9 cellular contexts compared by ENCODE assay signal in genomic region chr1:153490272-153491051, GRCh38. TPM values are rescaled to one million over a fixed set of nuclear protein-coding genes. Genes with fewer than 3 reads are reported as not detected.
DNase-seq lines count a peak whose midpoint lies in the region; ATAC-seq and TF ChIP-seq lines count a peak whose summit lies in the region.
"Had no signal": no experiment of that assay in that cellular context is flagged by ENCODE, and none has a peak within 500 bp of the region (broad histone marks: within the 10 kb centered on the region; RNA-seq: fewer than 3 reads in every experiment).

No MANE protein-coding gene starts in this region.

- no peak overlapping the region for H2AK5ac ChIP-seq in IMR-90 (ENCODE audit: low read depth, low read length)

- no peak overlapping the region for H3K56ac ChIP-seq in IMR-90 (ENCODE audit: extremely low read depth, insufficient read depth, low read length)

- H3K79me1 ChIP-seq in IMR-90 (ENCODE audit: low read depth in 1 of 2, low read length in 2 of 2), result no peaks in the 10 kb centered on the region

- TF ChIP-seq CTCF in IMR-90 (conservative IDR thresholded peaks at IDR 0.05; ENCODE audit: low read depth, low read length) (no peak), PC-9 (conservative IDR thresholded peaks at IDR 0.05) (0 out of 2 replicates have a peak, but pooled peaks have one; percentile 11), fibroblast of the aortic adventitia (IDR thresholded peaks at IDR 0.05; ENCODE audit: insufficient read depth, low read length) (no peak), sigmoid colon (IDR thresholded peaks at IDR 0.05) (no peak)

- peak; percentile 69 for DNase-seq in ACHN
- DNase-seq in IMR-90, result peak; percentile 97
- peak; percentile 51 to 88 for DNase-seq in PC-9
- peak; percentile 96 for DNase-seq in fibroblast of the aortic adventitia (ENCODE audit: low read depth)
- DNase-seq in sigmoid colon, result peak; percentile 95
- no peak for DNase-seq in activated effector memory CD4-positive, alpha-beta T cell treated with Interleukin-2 at 50 U/mL for 16 hours
- DNase-seq in NCI-H526 treated with DMSO at 0.1 percent for 48 hours (lab: John Stamatoyannopoulos, UW), result no peak
- DNase-seq in H7, result no peak

- no peak overlapping the region for H4K91ac ChIP-seq in IMR-90 (ENCODE audit: insufficient read depth, low read depth, low read length)

- peak in 1 of 4 donors; percentile 27 for TF ChIP-seq EP300 in sigmoid colon (IDR thresholded peaks at IDR 0.05)

- H3K27me3 ChIP-seq in IMR-90 (ENCODE audit: control insufficient read depth, insufficient read depth, low read length), result peaks cover 6% of the 10 kb centered on the region
- H3K27me3 ChIP-seq in PC-9 (ENCODE audit: insufficient read depth, low read depth), result no peaks in the 10 kb centered on the region
- no peaks in the 10 kb centered on the region for H3K27me3 ChIP-seq in sigmoid colon
- no peaks in the 10 kb centered on the region for H3K27me3 ChIP-seq in H7 (ENCODE audit: control insufficient read depth, insufficient read depth, low read length)

- TF ChIP-seq RAD21 in IMR-90 (IDR thresholded peaks at IDR 0.05; ENCODE audit: low read length), result no peak

- H3K4ac ChIP-seq in IMR-90 (ENCODE audit: low read depth, low read length), result no peak overlapping the region

- TF ChIP-seq POLR2A in IMR-90 (IDR thresholded peaks at IDR 0.05; ENCODE audit: low read depth, low read length), result no peak
- no peak for TF ChIP-seq POLR2A in sigmoid colon (IDR thresholded peaks at IDR 0.05)

- H3K27ac ChIP-seq in IMR-90 (ENCODE audit: insufficient read depth, low read length), result peak overlapping the region; percentile 5; the same call in 1 of the 2 replicates
- H3K27ac ChIP-seq in PC-9, result peak overlapping the region; percentile 57
- H3K27ac ChIP-seq in sigmoid colon, result peak overlapping the region; percentile 68 to 84 (median 70)

- no peak overlapping the region for H3K9ac ChIP-seq in IMR-90 (ENCODE audit: low read depth, low read length)

- H4K8ac ChIP-seq in IMR-90 (ENCODE audit: low read depth in 2 of 2, low read length in 2 of 2), result no peak overlapping the region

- H3K9me3 ChIP-seq in IMR-90 (ENCODE audit: control insufficient read depth, insufficient read depth, low read length) (no peaks in the 10 kb centered on the region), PC-9 (ENCODE audit: insufficient read depth, low read depth) (no peaks in the 10 kb centered on the region), sigmoid colon (no peaks in the 10 kb centered on the region)

- peak; percentile 85 for ATAC-seq in IMR-90 (ENCODE audit: low read depth)

- H2AFZ ChIP-seq in IMR-90 (replicated peaks; ENCODE audit: low read length, poor library complexity), result peak overlapping the region; percentile 83
- H2AFZ ChIP-seq in PC-9, result no peak overlapping the region

- H2BK15ac ChIP-seq in IMR-90 (ENCODE audit: low read depth, low read length), result no peak overlapping the region

- peaks cover 8% of the 10 kb centered on the region; the same call in 1 of the 2 replicates for H3K9me1 ChIP-seq in IMR-90 (ENCODE audit: insufficient read depth, low read length)

- intact Hi-C loops in IMR-90 (cut with micrococcal nuclease), result no loop called here
- intact Hi-C loops in PC-9 (cut with micrococcal nuclease; ENCODE audit: unreplicated experiment), result no loop called here
- intact Hi-C loops in sigmoid colon (cut with DNase I), result no loop called here

- no peak overlapping the region for H3K18ac ChIP-seq in IMR-90 (ENCODE audit: low read depth, low read length)

- H3K36me3 ChIP-seq in IMR-90 (ENCODE audit: control insufficient read depth, insufficient read depth, low read length) (no peaks in the 10 kb centered on the region), PC-9 (ENCODE audit: low read depth) (no peaks in the 10 kb centered on the region), sigmoid colon (no peaks in the 10 kb centered on the region), H7 (replicated peaks; ENCODE audit: control insufficient read depth, insufficient read depth, low read length) (no peaks in the 10 kb centered on the region)

- 3% methylated on average over 6 of the region's 12 CpGs; no CpG with 5 or more reads in 1 of the 2 experiments for WGBS in IMR-90 (ENCODE audit: extremely low coverage in 2 of 2, insufficient read length in 1 of 2), 2 experiments
- 20 to 49% methylated on average over 12 of the region's 12 CpGs for WGBS in sigmoid colon, 2 donors

- H3K9me2 ChIP-seq in PC-9 (ENCODE audit: insufficient read depth), result no peaks in the 10 kb centered on the region

- H3K4me2 ChIP-seq in IMR-90 (ENCODE audit: low read depth, low read length) (peak overlapping the region; percentile 48), PC-9 (peak overlapping the region; percentile 57)

- in situ Hi-C loops in ACHN (cut with HindIII; ENCODE audit: low pct_ligation_motif_present, low pct_unique_long_range_greater_than_20kb, low sequenced_read_pairs) (loop anchor here (10.0 kb wide), 1 partner anchor 136 kb away; the partner anchor contains the start of gene S100A9), IMR-90 (cut with MboI; ENCODE audit: low sequenced_read_pairs) (no loop called here)

- no peak overlapping the region for H3K23ac ChIP-seq in IMR-90 (ENCODE audit: low read depth, low read length)

- H4K5ac ChIP-seq in IMR-90 (ENCODE audit: low read depth, low read length), result no peak overlapping the region

- no peak overlapping the region for H3K14ac ChIP-seq in IMR-90 (replicated peaks; ENCODE audit: low read depth, low read length)

- no peak overlapping the region for H2BK20ac ChIP-seq in IMR-90 (ENCODE audit: low read depth, low read length)

- peak overlapping the region; percentile 47 for H2BK5ac ChIP-seq in IMR-90 (ENCODE audit: low read depth, low read length, poor library complexity, severe bottlenecking)

- CTCF ChIA-PET in IMR-90 (lab: Yijun Ruan, JAX) (interaction anchor here (0.6 to 2.8 kb wide), 3 partner anchors 21 to 138 kb away, joined by 3 to 8 read pairs (median 4); no protein-coding TSS in a partner anchor), PC-9 (lab: Charles Lee) (no interaction called here)

- H3F3A ChIP-seq in PC-9 (ENCODE audit: insufficient read depth, low read depth), result peaks cover 34% of the 10 kb centered on the region

- peaks cover 3% of the 10 kb centered on the region for H4K20me1 ChIP-seq in IMR-90 (ENCODE audit: insufficient read depth, low read length)
- no peaks in the 10 kb centered on the region for H4K20me1 ChIP-seq in PC-9 (ENCODE audit: insufficient read depth)

- peak overlapping the region; percentile 14; the same call in 1 of the 2 replicates for H3K4me3 ChIP-seq in IMR-90 (ENCODE audit: insufficient read depth, low read depth, low read length)
- H3K4me3 ChIP-seq in PC-9, result no peak overlapping the region; the same call in 1 of the 2 replicates
- H3K4me3 ChIP-seq in fibroblast of the aortic adventitia (ENCODE audit: low read depth, low read length), result no peak overlapping the region
- H3K4me3 ChIP-seq in sigmoid colon, result no peak overlapping the region
- H3K4me3 ChIP-seq in H7 (ENCODE audit: insufficient read depth, low read depth, low read length), result no peak overlapping the region

- BruUV-seq in IMR-90 (replicated peaks; lab: Mats Ljungman, UMichigan), result no TSS peak
- no TSS peak for BruUV-seq in PC-9 (replicated peaks; lab: Mats Ljungman, UMichigan)

- no peak overlapping the region for H2AK9ac ChIP-seq in IMR-90 (replicated peaks; ENCODE audit: low read depth, low read length, poor library complexity)

- H3K4me1 ChIP-seq in IMR-90 (ENCODE audit: control insufficient read depth, insufficient read depth, low read length) (peaks cover 5% of the 10 kb centered on the region; the same call in 1 of the 2 replicates), PC-9 (replicated peaks; ENCODE audit: insufficient read depth) (peaks cover 22% of the 10 kb centered on the region), sigmoid colon (peaks cover 0 to 57% (median 37%) of the 10 kb centered on the region in 4 donors)

- POLR2A ChIA-PET in IMR-90 (lab: Charles Lee; ENCODE audit: unreplicated experiment) (no interaction called here), PC-9 (lab: Charles Lee; ENCODE audit: unreplicated experiment) (interaction anchor here (0.5 to 0.6 kb wide), 2 partner anchors 25 to 1359 kb away, joined by 3 to 6 read pairs; no protein-coding TSS in a partner anchor)

- H3K79me2 ChIP-seq in PC-9 (ENCODE audit: low read depth), result no peaks in the 10 kb centered on the region

- H2BK120ac ChIP-seq in IMR-90 (ENCODE audit: low read depth, low read length), result no peak overlapping the region

- dilution Hi-C loops in IMR-90 (cut with HindIII; ENCODE audit: low sequenced_read_pairs, unreplicated experiment), result no loop called here

RNA-seq across cellular contexts. Expression of gene S100A7, which starts 30.0 kb away (rescaled TPM):
- total RNA-seq in IMR-90 (2012; rRNA removed) (not detected in 2 replicates), PC-9 (2021) (not detected in 2 replicates), fibroblast of the aortic adventitia (ENCODE audit: low replicate concordance) (not detected in 2 replicates), sigmoid colon (not detected)
- polyA plus RNA-seq in IMR-90 (2012; rRNA removed) (not detected in 2 replicates), sigmoid colon (not detected)
- not detected in 2 replicates for polyA plus RNA-seq in IMR-90 (2012; cell fraction: cytosol; rRNA removed)
- not detected in 2 replicates for polyA plus RNA-seq in IMR-90 (2012; cell fraction: nucleus; rRNA removed; ENCODE audit: low replicate concordance)
- not detected in 2 replicates for total RNA-seq in H7 (2014; rRNA removed; shearing (Covaris generic))
- total RNA-seq: neural crest cell had no signal

RNA-seq across cellular contexts. Expression of gene S100A6, which starts 45.3 kb away (rescaled TPM):
- total RNA-seq in IMR-90 (2012; rRNA removed) (373 and 555 TPM in 2 replicates), PC-9 (2021) (873 and 994 TPM in 2 replicates), fibroblast of the aortic adventitia (ENCODE audit: low replicate concordance) (681 and 1,303 TPM in 2 replicates), sigmoid colon (1,000 to 10,000 TPM in 1 of 4 donors, 100 to 1,000 TPM in 3; 445 to 1,159 (median 590) TPM)
- polyA plus RNA-seq in IMR-90 (2012; rRNA removed) (1,755 and 2,394 TPM in 2 replicates), sigmoid colon (1,000 to 10,000 TPM; 4,079 to 7,223 (median 4,178) TPM)
- polyA plus RNA-seq in IMR-90 (2012; cell fraction: cytosol; rRNA removed), result 755 and 1,450 TPM in 2 replicates
- 227 and 313 TPM in 2 replicates for polyA plus RNA-seq in IMR-90 (2012; cell fraction: nucleus; rRNA removed; ENCODE audit: low replicate concordance)
- 1.3 and 1.4 TPM in 2 replicates for total RNA-seq in H7 (2014; rRNA removed; shearing (Covaris generic))
- total RNA-seq: neural crest cell had no signal

RNA-seq across cellular contexts. Expression of gene S100A5, which starts 50.3 kb away (rescaled TPM):
- total RNA-seq in IMR-90 (2012; rRNA removed) (0.56 TPM in 1 of 2 replicates, not detected in the other), PC-9 (2021) (7.2 and 11.1 TPM in 2 replicates), fibroblast of the aortic adventitia (ENCODE audit: low replicate concordance) (0.99 TPM in 1 of 2 replicates, not detected in the other), sigmoid colon (not detected)
- polyA plus RNA-seq in IMR-90 (2012; rRNA removed) (0.27 and 0.55 TPM in 2 replicates), sigmoid colon (not detected)
- 1.1 TPM in 1 of 2 replicates, not detected in the other for polyA plus RNA-seq in IMR-90 (2012; cell fraction: cytosol; rRNA removed)
- polyA plus RNA-seq in IMR-90 (2012; cell fraction: nucleus; rRNA removed; ENCODE audit: low replicate concordance), result not detected in 2 replicates
- not detected in 2 replicates for total RNA-seq in H7 (2014; rRNA removed; shearing (Covaris generic))
- total RNA-seq: neural crest cell had no signal

RNA-seq across cellular contexts. Expression of gene S100A4, which starts 55.1 kb away (rescaled TPM):
- total RNA-seq in IMR-90 (2012; rRNA removed) (5.6 and 7.5 TPM in 2 replicates), PC-9 (2021) (303 and 346 TPM in 2 replicates), fibroblast of the aortic adventitia (ENCODE audit: low replicate concordance) (203 and 585 TPM in 2 replicates), sigmoid colon (100 to 1,000 TPM; 189 to 486 (median 288) TPM)
- polyA plus RNA-seq in IMR-90 (2012; rRNA removed) (15.0 and 16.6 TPM in 2 replicates), sigmoid colon (100 to 1,000 TPM; 304 to 499 (median 336) TPM)
- 17.1 and 25.7 TPM in 2 replicates for polyA plus RNA-seq in IMR-90 (2012; cell fraction: cytosol; rRNA removed)
- 3.3 and 5.2 TPM in 2 replicates for polyA plus RNA-seq in IMR-90 (2012; cell fraction: nucleus; rRNA removed; ENCODE audit: low replicate concordance)
- total RNA-seq in H7 (2014; rRNA removed; shearing (Covaris generic)), result 17.3 and 18.0 TPM in 2 replicates

RNA-seq across cellular contexts. Expression of gene S100A3, which starts 58.6 kb away (rescaled TPM):
- total RNA-seq in IMR-90 (2012; rRNA removed), result 1.4 and 2.9 TPM in 2 replicates
- 4.5 and 6.2 TPM in 2 replicates for polyA plus RNA-seq in IMR-90 (2012; rRNA removed)
- 5.1 and 8.9 TPM in 2 replicates for polyA plus RNA-seq in IMR-90 (2012; cell fraction: cytosol; rRNA removed)
- 3.3 and 5.1 TPM in 2 replicates for polyA plus RNA-seq in IMR-90 (2012; cell fraction: nucleus; rRNA removed; ENCODE audit: low replicate concordance)
- 1.5 and 2.4 TPM in 2 replicates for total RNA-seq in PC-9 (2021)
- total RNA-seq in fibroblast of the aortic adventitia (ENCODE audit: low replicate concordance), result 4.3 TPM in 1 of 2 replicates, not detected in the other
- total RNA-seq in sigmoid colon, result 1 to 10 TPM; 1.1 to 4.3 (median 2.2) TPM
- 1 to 10 TPM; 1.4 to 3.9 (median 3.6) TPM for polyA plus RNA-seq in sigmoid colon
- total RNA-seq in H7 (2014; rRNA removed; shearing (Covaris generic)), result 0.30 and 0.31 TPM in 2 replicates
- total RNA-seq: neural crest cell had no signal

Comparison
In these comparisons a context has a peak if more than half of its experiments do, and no peak if none do; other contexts are left out.
1. DNase-seq: peak in ACHN (single experiment), IMR-90 (single experiment), PC-9 (2 of 2), fibroblast of the aortic adventitia (single experiment) and sigmoid colon (single experiment); none in activated effector memory CD4-positive, alpha-beta T cell treated with Interleukin-2 at 50 U/mL for 16 hours (single experiment), NCI-H526 treated with DMSO at 0.1 percent for 48 hours (single experiment) and H7 (single experiment).
2. H3K27ac ChIP-seq: peak in every context shown above with its lines; median percentile 70 in sigmoid colon; 57 in PC-9; 5 in IMR-90.
3. RNA of gene S100A6, which starts 45.3 kb away (total RNA-seq): 681 to 1,303 TPM in fibroblast of the aortic adventitia, 873 to 994 TPM in PC-9, 445 to 1,159 TPM in sigmoid colon and 373 to 555 TPM in IMR-90; 1.3 to 1.4 TPM in H7; every median in the first group is over 100 times any median in the second.